In the genomic region with DNA sequence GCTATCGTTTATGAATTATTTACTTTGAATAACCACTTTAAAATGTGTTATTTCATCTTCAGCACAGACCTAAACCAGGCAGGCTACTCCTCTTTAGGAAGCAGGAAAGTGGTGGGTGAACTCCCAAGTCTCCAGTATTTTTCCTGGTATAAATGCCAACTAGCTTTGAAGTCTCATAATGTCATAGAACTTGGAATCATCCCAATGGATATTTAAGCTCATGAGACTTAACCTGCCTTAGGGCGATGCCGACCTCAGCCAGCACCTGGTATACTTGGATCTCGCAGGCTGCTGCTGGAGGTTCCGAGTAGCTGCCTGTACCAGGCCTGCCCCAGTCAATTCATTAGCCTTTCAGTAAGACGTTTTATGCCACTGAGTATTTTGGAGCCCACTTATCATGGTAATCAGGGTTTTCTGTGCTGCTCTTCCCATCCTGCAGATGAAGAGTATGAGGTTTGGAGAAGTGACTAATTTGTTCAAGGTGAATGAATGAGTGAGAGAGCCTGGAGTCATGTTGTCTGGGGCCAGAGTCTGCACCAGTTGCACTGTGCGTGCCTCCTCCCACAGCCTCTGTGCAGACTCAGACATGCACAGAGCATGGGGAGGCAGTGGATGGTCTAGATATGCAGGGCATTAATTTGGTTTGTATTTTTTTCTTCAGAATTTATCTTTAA, we compare ENCODE assay signal across 15 cellular contexts. TPM values are rescaled to one million over a fixed set of nuclear protein-coding genes. Genes with fewer than 3 reads are reported as not detected.
DNase-seq lines count a peak whose midpoint lies in the region; ATAC-seq and TF ChIP-seq lines count a peak whose summit lies in the region.
"Had no signal": no experiment of that assay in that cellular context is flagged by ENCODE, and none has a peak within 500 bp of the region (broad histone marks: within the 10 kb centered on the region; RNA-seq: fewer than 3 reads in every experiment).

No MANE protein-coding gene starts in this region.

- no peak overlapping the region for H3K27ac ChIP-seq in H9 (ENCODE audit: insufficient read length, low read depth, low read length)
- peak overlapping the region; percentile 67 for H3K27ac ChIP-seq in PC-3 (ENCODE audit: low read length)
- H3K27ac ChIP-seq: heart left ventricle, spleen had no signal

- H3K9me3 ChIP-seq in H9 (ENCODE audit: control insufficient read depth, low read depth, low read length) (no peaks in the 10 kb centered on the region), PC-3 (ENCODE audit: low read length) (no peaks in the 10 kb centered on the region)
- H3K9me3 ChIP-seq: heart left ventricle, spleen had no signal

- H2AFZ ChIP-seq in H9 (ENCODE audit: low read length), result no peak overlapping the region
- no peak overlapping the region for H2AFZ ChIP-seq in PC-3 (ENCODE audit: low read length)

- intact Hi-C loops in PC-3 (cut with micrococcal nuclease), result no loop called here
- intact Hi-C loops in activated T-helper 1 cell treated with anti-CD3 and anti-CD28 coated beads, Interleukin-12 subunit alpha, Interleukin-12 subunit beta, Interleukin-2, Interleukin-4 antibody, amounts not matched to agents 30 ng/mL and 10 ng/mL and 1 ng/mL, durations not matched to agents 14 hours and 24 hours and 36 hours (cut with micrococcal nuclease), result loop anchor here (2.0 kb wide), 1 partner anchor 68 kb away; no protein-coding TSS in a partner anchor

- no peak overlapping the region for H3K23ac ChIP-seq in H9 (ENCODE audit: insufficient read length, low read depth, low read length)

- no peak overlapping the region for H3K56ac ChIP-seq in H9 (ENCODE audit: insufficient read length, low read depth, low read length)

- H4K20me1 ChIP-seq in H9 (ENCODE audit: control insufficient read depth, insufficient read depth, insufficient read length) (no peaks in the 10 kb centered on the region), PC-3 (ENCODE audit: low read length) (no peaks in the 10 kb centered on the region)

- no peak overlapping the region for H2BK20ac ChIP-seq in H9 (ENCODE audit: low read depth, low read length, poor library complexity, severe bottlenecking)

- no peaks in the 10 kb centered on the region for H3K79me1 ChIP-seq in H9 (ENCODE audit: insufficient read depth, low read depth, low read length, poor library complexity, severe bottlenecking)

- no peaks in the 10 kb centered on the region for H3K23me2 ChIP-seq in H9 (ENCODE audit: insufficient read length, low read depth, low read length, poor library complexity, severe bottlenecking)

- no peak overlapping the region for H4K5ac ChIP-seq in H9 (ENCODE audit: insufficient read length, low read depth, low read length)

- no peak overlapping the region for H4K8ac ChIP-seq in H9 (replicated peaks; ENCODE audit: insufficient read length, low read depth, low read length)

- H3K36me3 Mint-ChIP-seq in H9 (ENCODE audit: insufficient read depth in 1 of 3, low read depth in 3 of 3), result peaks cover 0 to 6% (median 3%) of the 10 kb centered on the region in 3 experiments; a peak in 6 of 7 replicates
- no peaks in the 10 kb centered on the region for H3K36me3 Mint-ChIP-seq in activated T-helper 1 cell treated with anti-CD3 and anti-CD28 coated beads, Interleukin-12 subunit alpha, Interleukin-12 subunit beta, Interleukin-2, Interleukin-4 antibody, amounts not matched to agents 30 ng/mL and 10 ng/mL and 1 ng/mL, durations not matched to agents 14 hours and 24 hours and 36 hours (ENCODE audit: low read depth)

- no peaks in the 10 kb centered on the region for H3K9me3 Mint-ChIP-seq in H9
- no peaks in the 10 kb centered on the region for H3K9me3 Mint-ChIP-seq in activated T-helper 1 cell treated with anti-CD3 and anti-CD28 coated beads, Interleukin-12 subunit alpha, Interleukin-12 subunit beta, Interleukin-2, Interleukin-4 antibody, amounts not matched to agents 30 ng/mL and 10 ng/mL and 1 ng/mL, durations not matched to agents 14 hours and 24 hours and 36 hours
- H3K9me3 Mint-ChIP-seq: activated naive CD8-positive, alpha-beta T cell treated with anti-CD3 and anti-CD28 coated beads, Interleukin-2, amount 10 ng/mL, durations not matched to agents 7 days and 5 days; dendritic cell treated with granulocyte-macrophage colony-stimulating factor and Interleukin-4, amounts not matched to agents 40 ng/mL and 50 ng/mL, for 4 days had no signal

- H3K4me2 ChIP-seq in H9 (ENCODE audit: insufficient read depth, insufficient read length, low read length) (no peak overlapping the region), PC-3 (ENCODE audit: low read length) (peak overlapping the region; percentile 30)

- no peak overlapping the region for H2BK12ac ChIP-seq in H9 (ENCODE audit: insufficient read length, low read depth, low read length)

- CTCF ChIA-PET in PC-3 (lab: Charles Lee), result no interaction called here

- no peak overlapping the region for H3T11ph ChIP-seq in H9 (ENCODE audit: low read length)

- peak overlapping the region; percentile 66; the same call in 1 of the 2 replicates for H3K14ac ChIP-seq in H9 (ENCODE audit: insufficient read depth, low read length)

- H2BK5ac ChIP-seq in H9 (ENCODE audit: insufficient read length, low read length), result no peak overlapping the region

- peak; percentile 98 for DNase-seq in DMS79 treated with DMSO at 0.1 percent for 48 hours (lab: John Stamatoyannopoulos, UW)
- DNase-seq in H9, result no peak
- DNase-seq in PC-3, result peak; percentile 67
- DNase-seq in islet precursor cell, result peak; percentile 65
- DNase-seq in pons (ENCODE audit: low spot score), result no peak
- no peak for DNase-seq in activated T-helper 1 cell treated with anti-CD3 and anti-CD28 coated beads, Interleukin-12 subunit alpha, Interleukin-12 subunit beta, Interleukin-2, Interleukin-4 antibody, amounts not matched to agents 30 ng/mL and 10 ng/mL and 1 ng/mL, durations not matched to agents 14 hours and 24 hours and 36 hours (ENCODE audit: low spot score)
- DNase-seq in activated CD4-positive, alpha-beta T cell treated with anti-CD3 and anti-CD28 coated beads for 4 hours, result no peak
- DNase-seq: activated CD8-positive, alpha-beta memory T cell treated with anti-CD3 and anti-CD28 coated beads for 24 hours; activated naive CD8-positive, alpha-beta T cell treated with anti-CD3 and anti-CD28 coated beads, Interleukin-2, amount 10 ng/mL, durations not matched to agents 7 days and 5 days; heart left ventricle; KG1; NCI-H524; spleen had no signal

- H3K27me3 ChIP-seq in H9 (ENCODE audit: insufficient read depth, low read length) (no peaks in the 10 kb centered on the region), PC-3 (ENCODE audit: low read length) (no peaks in the 10 kb centered on the region)
- H3K27me3 ChIP-seq: heart left ventricle, spleen had no signal

- peak overlapping the region; percentile 53 for H2BK120ac ChIP-seq in H9 (ENCODE audit: low read depth, low read length, poor library complexity, severe bottlenecking)

- POLR2A ChIA-PET in PC-3 (lab: Charles Lee; ENCODE audit: unreplicated experiment), result no interaction called here

- H3K79me2 ChIP-seq in H9 (ENCODE audit: insufficient read depth, low read length) (no peaks in the 10 kb centered on the region), PC-3 (ENCODE audit: low read length) (peaks cover 54% of the 10 kb centered on the region)

- peak overlapping the region in 2 of 3 experiments; percentile 54 to 90; a peak in 3 of 7 replicates for H3K27ac Mint-ChIP-seq in H9
- no peak overlapping the region for H3K27ac Mint-ChIP-seq in activated T-helper 1 cell treated with anti-CD3 and anti-CD28 coated beads, Interleukin-12 subunit alpha, Interleukin-12 subunit beta, Interleukin-2, Interleukin-4 antibody, amounts not matched to agents 30 ng/mL and 10 ng/mL and 1 ng/mL, durations not matched to agents 14 hours and 24 hours and 36 hours
- H3K27ac Mint-ChIP-seq: activated naive CD8-positive, alpha-beta T cell treated with anti-CD3 and anti-CD28 coated beads, Interleukin-2, amount 10 ng/mL, durations not matched to agents 7 days and 5 days; dendritic cell treated with granulocyte-macrophage colony-stimulating factor and Interleukin-4, amounts not matched to agents 40 ng/mL and 50 ng/mL, for 4 days had no signal

- H3K4me1 ChIP-seq in H9 (ENCODE audit: insufficient read depth, low read length), result no peaks in the 10 kb centered on the region
- H3K4me1 ChIP-seq in PC-3 (ENCODE audit: insufficient read depth, low read length), result peaks cover 53% of the 10 kb centered on the region
- H3K4me1 ChIP-seq: spleen had no signal

- no peak overlapping the region for H4K91ac ChIP-seq in H9 (ENCODE audit: insufficient read length, low read depth, low read length)

- 0 out of 2 replicates have a peak overlapping the region, but pooled peaks have one; percentile 64 for H3K4ac ChIP-seq in H9 (ENCODE audit: low read depth, low read length)

- H2BK15ac ChIP-seq in H9 (ENCODE audit: low read depth, low read length), result no peak overlapping the region

- no peaks in the 10 kb centered on the region for H3K9me2 ChIP-seq in PC-3 (replicated peaks; ENCODE audit: low read length)

- H3K9ac ChIP-seq in H9 (ENCODE audit: extremely low read depth, insufficient read length, low read length), result no peak overlapping the region
- no peak overlapping the region; the same call in 1 of the 2 replicates for H3K9ac ChIP-seq in PC-3 (ENCODE audit: low read length)

- peak; percentile 33 for ATAC-seq in PC-3
- no peak for ATAC-seq in GM21447 (IDR thresholded peaks at IDR 0.05; ENCODE audit: unreplicated experiment)
- ATAC-seq: heart left ventricle had no signal

- H3K4me3 ChIP-seq in PC-3 (ENCODE audit: low read length), result 0 out of 2 replicates have a peak overlapping the region, but pooled peaks have one; percentile 4
- H3K4me3 ChIP-seq: heart left ventricle, spleen had no signal

- H3K27me3 Mint-ChIP-seq in H9 (ENCODE audit: low read depth), result no peaks in the 10 kb centered on the region
- H3K27me3 Mint-ChIP-seq in activated T-helper 1 cell treated with anti-CD3 and anti-CD28 coated beads, Interleukin-12 subunit alpha, Interleukin-12 subunit beta, Interleukin-2, Interleukin-4 antibody, amounts not matched to agents 30 ng/mL and 10 ng/mL and 1 ng/mL, durations not matched to agents 14 hours and 24 hours and 36 hours (ENCODE audit: insufficient read depth), result no peaks in the 10 kb centered on the region
- H3K27me3 Mint-ChIP-seq: activated naive CD8-positive, alpha-beta T cell treated with anti-CD3 and anti-CD28 coated beads, Interleukin-2, amount 10 ng/mL, durations not matched to agents 7 days and 5 days; dendritic cell treated with granulocyte-macrophage colony-stimulating factor and Interleukin-4, amounts not matched to agents 40 ng/mL and 50 ng/mL, for 4 days had no signal

- H2AK5ac ChIP-seq in H9 (ENCODE audit: insufficient read length, low read length), result no peak overlapping the region

- BruUV-seq in PC-3 (replicated peaks; lab: Mats Ljungman, UMichigan), result no TSS peak

- no peak for TF ChIP-seq CTCF in H9 (conservative IDR thresholded peaks at IDR 0.05)
- no peak for TF ChIP-seq CTCF in PC-3 (conservative IDR thresholded peaks at IDR 0.05; ENCODE audit: low read depth, low read length)

- peaks cover 4 to 12% of the 10 kb centered on the region in 2 experiments for H3K4me1 Mint-ChIP-seq in H9
- H3K4me1 Mint-ChIP-seq in activated T-helper 1 cell treated with anti-CD3 and anti-CD28 coated beads, Interleukin-12 subunit alpha, Interleukin-12 subunit beta, Interleukin-2, Interleukin-4 antibody, amounts not matched to agents 30 ng/mL and 10 ng/mL and 1 ng/mL, durations not matched to agents 14 hours and 24 hours and 36 hours (ENCODE audit: low read depth), result no peaks in the 10 kb centered on the region
- H3K4me1 Mint-ChIP-seq: activated naive CD8-positive, alpha-beta T cell treated with anti-CD3 and anti-CD28 coated beads, Interleukin-2, amount 10 ng/mL, durations not matched to agents 7 days and 5 days had no signal

- no peaks in the 10 kb centered on the region for H3F3A ChIP-seq in PC-3 (ENCODE audit: low read length, unreplicated experiment)

- no CpG with 5 or more reads among the region's 7 CpGs for WGBS in H9 (ENCODE audit: extremely low coverage, insufficient read length, low lambda C conversion rate)

- no peak overlapping the region for H3K4me3 Mint-ChIP-seq in H9
- no peak overlapping the region for H3K4me3 Mint-ChIP-seq in activated T-helper 1 cell treated with anti-CD3 and anti-CD28 coated beads, Interleukin-12 subunit alpha, Interleukin-12 subunit beta, Interleukin-2, Interleukin-4 antibody, amounts not matched to agents 30 ng/mL and 10 ng/mL and 1 ng/mL, durations not matched to agents 14 hours and 24 hours and 36 hours
- H3K4me3 Mint-ChIP-seq: activated naive CD8-positive, alpha-beta T cell treated with anti-CD3 and anti-CD28 coated beads, Interleukin-2, amount 10 ng/mL, durations not matched to agents 7 days and 5 days; dendritic cell treated with granulocyte-macrophage colony-stimulating factor and Interleukin-4, amounts not matched to agents 40 ng/mL and 50 ng/mL, for 4 days had no signal

- peaks cover 5% of the 10 kb centered on the region for H3K36me3 ChIP-seq in PC-3 (ENCODE audit: low read depth, low read length)

- peak overlapping the region; percentile 79 for H3K18ac ChIP-seq in H9 (ENCODE audit: insufficient read length, low read depth, low read length)

RNA-seq across cellular contexts. Expression of gene VANGL1, which starts 34.9 kb away (rescaled TPM):
- total RNA-seq in H9 (2021) (13.5 and 13.6 TPM in 2 replicates), PC-3 (2014; rRNA removed) (23.1 and 40.5 TPM in 2 replicates)
- total RNA-seq in activated T-helper 1 cell treated with anti-CD3 and anti-CD28 coated beads, Interleukin-12 subunit alpha, Interleukin-12 subunit beta, Interleukin-2, Interleukin-4 antibody, amounts not matched to agents 30 ng/mL and 10 ng/mL and 1 ng/mL, durations not matched to agents 14 hours and 24 hours and 36 hours, result 9.9 TPM in 2 replicates

Comparison
In these comparisons a context has a peak if more than half of its experiments do, and no peak if none do; other contexts are left out.
1. DNase-seq: peak in DMS79 treated with DMSO at 0.1 percent for 48 hours (single experiment), PC-3 (single experiment) and islet precursor cell (single experiment); none in H9 (single experiment), pons (single experiment), activated T-helper 1 cell treated with anti-CD3 and anti-CD28 coated beads, Interleukin-12 subunit alpha, Interleukin-12 subunit beta, Interleukin-2, Interleukin-4 antibody, amounts not matched to agents 30 ng/mL and 10 ng/mL and 1 ng/mL, durations not matched to agents 14 hours and 24 hours and 36 hours (single experiment) and activated CD4-positive, alpha-beta T cell treated with anti-CD3 and anti-CD28 coated beads for 4 hours (0 of 2).